1 cellular context compared by ENCODE assay signal in the genomic region with DNA sequence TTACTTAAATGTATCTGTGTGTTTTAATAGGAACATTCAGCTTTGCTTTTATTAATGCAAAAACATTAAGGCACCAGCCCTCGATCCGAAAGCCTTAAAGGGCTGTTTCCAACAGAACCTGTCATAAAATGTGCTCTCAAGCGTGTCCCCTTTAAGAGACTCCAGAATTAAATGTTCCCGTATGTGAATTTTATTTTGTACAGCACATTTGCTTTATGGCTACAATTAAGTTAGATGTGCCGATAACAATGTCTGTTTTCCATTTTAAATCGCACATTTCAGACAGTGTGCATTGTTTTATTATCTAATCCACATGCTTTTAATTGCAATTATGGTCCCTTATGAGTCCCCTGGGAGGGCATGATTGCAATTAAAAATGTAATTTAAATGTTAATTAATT.
TF ChIP-seq lines count a peak whose summit lies in the region.

No MANE protein-coding gene starts in this region.

TF ChIP-seq in SK-N-SH, 30 proteins besides CTCF, POLR2A, EP300 and RAD21 (continued from another document):
- TF ChIP-seq, protein P1, sequence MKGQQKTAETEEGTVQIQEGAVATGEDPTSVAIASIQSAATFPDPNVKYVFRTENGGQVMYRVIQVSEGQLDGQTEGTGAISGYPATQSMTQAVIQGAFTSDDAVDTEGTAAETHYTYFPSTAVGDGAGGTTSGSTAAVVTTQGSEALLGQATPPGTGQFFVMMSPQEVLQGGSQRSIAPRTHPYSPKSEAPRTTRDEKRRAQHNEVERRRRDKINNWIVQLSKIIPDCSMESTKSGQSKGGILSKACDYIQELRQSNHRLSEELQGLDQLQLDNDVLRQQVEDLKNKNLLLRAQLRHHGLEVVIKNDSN (IDR thresholded peaks at IDR 0.05; ENCODE audit: borderline replicate concordance, low read depth), result no peak
- no peak for TF ChIP-seq EZH2phosphoT487 (IDR thresholded peaks at IDR 0.05; ENCODE audit: borderline replicate concordance, low read depth)
- no peak for TF ChIP-seq MEF2A (IDR thresholded peaks at IDR 0.05; ENCODE audit: borderline replicate concordance, low read depth)
- peak; percentile 52; the same call in 1 of the 2 replicates for TF ChIP-seq TEAD4 (IDR thresholded peaks at IDR 0.05; ENCODE audit: borderline replicate concordance, insufficient read depth)
- TF ChIP-seq RXRA (IDR thresholded peaks at IDR 0.05; ENCODE audit: borderline replicate concordance, low read depth), result no peak
- peak; percentile 66; the same call in 1 of the 2 replicates for TF ChIP-seq FOXJ3 (CRISPR knock-in tag; IDR thresholded peaks at IDR 0.05)
